14 cellular contexts compared by ENCODE assay signal in genomic region chr16:16006650-16007049, GRCh38. TPM values are rescaled to one million over a fixed set of nuclear protein-coding genes. Genes with fewer than 3 reads are reported as not detected.
DNase-seq lines count a peak whose midpoint lies in the region; ATAC-seq and TF ChIP-seq lines count a peak whose summit lies in the region.
"Had no signal": no experiment of that assay in that cellular context is flagged by ENCODE, and none has a peak within 500 bp of the region (broad histone marks: within the 10 kb centered on the region; RNA-seq: fewer than 3 reads in every experiment).

No MANE protein-coding gene starts in this region.

- no peak for DNase-seq in CD4-positive, CD25-positive, alpha-beta regulatory T cell
- no peak for DNase-seq in activated naive CD8-positive, alpha-beta T cell treated with anti-CD3 and anti-CD28 coated beads for 36 hours
- DNase-seq in neuronal stem cell (ENCODE audit: low spot score) (no peak), prostate gland (ENCODE audit: low spot score) (no peak), NCI-H1417 (lab: John Stamatoyannopoulos, UW) (no peak), SKM-1 treated with dmso at 0.1 percent for 144 hours (lab: John Stamatoyannopoulos, UW; ENCODE audit: unreplicated experiment) (no peak)
- DNase-seq in activated CD4-positive, alpha-beta T cell treated with anti-CD3 and anti-CD28 coated beads, Interleukin-2, amount 50 U/mL, for 4 hours = no peak
- DNase-seq: brain microvascular endothelial cell, GDM1, H7, NCI-H1694 treated with DMSO at 0.1 percent for 48 hours, OCI-M1 had no signal

- intact Hi-C loops in prostate gland (cut with DNase I) = no loop called here

- no peak overlapping the region for H2BK12ac ChIP-seq in neuronal stem cell (ENCODE audit: low read length)

- H3K4me1 ChIP-seq in CD4-positive, CD25-positive, alpha-beta regulatory T cell (ENCODE audit: control insufficient read depth, insufficient read depth, low read length, poor library complexity, severe bottlenecking) = peaks cover 8% of the 10 kb centered on the region
- no peaks in the 10 kb centered on the region for H3K4me1 ChIP-seq in neuronal stem cell (ENCODE audit: control insufficient read depth in 2 of 2, insufficient read depth in 1 of 2, low read depth in 1 of 2, low read length in 2 of 2)
- no peaks in the 10 kb centered on the region for H3K4me1 ChIP-seq in prostate gland (replicated peaks)

- no peaks in the 10 kb centered on the region for H3K27me3 ChIP-seq in CD4-positive, CD25-positive, alpha-beta regulatory T cell (ENCODE audit: control insufficient read depth, insufficient read depth, low read length)
- no peaks in the 10 kb centered on the region for H3K27me3 ChIP-seq in neuronal stem cell (ENCODE audit: control insufficient read depth in 3 of 3, insufficient read depth in 3 of 3, low read depth in 1 of 3, low read length in 3 of 3)
- H3K27me3 ChIP-seq in prostate gland (replicated peaks; ENCODE audit: insufficient read depth) = no peaks in the 10 kb centered on the region
- H3K27me3 ChIP-seq: brain microvascular endothelial cell had no signal

- H2BK15ac ChIP-seq in neuronal stem cell (ENCODE audit: low read length) = no peak overlapping the region

- TF ChIP-seq POLR2A in prostate gland (IDR thresholded peaks at IDR 0.05) = no peak

- H2AFZ ChIP-seq in neuronal stem cell (ENCODE audit: low read length) = no peak overlapping the region

- no peak for ATAC-seq in CD4-positive, CD25-positive, alpha-beta regulatory T cell (ENCODE audit: low read depth in 2 of 2)
- ATAC-seq: psoas muscle had no signal

- no peaks in the 10 kb centered on the region for H3K9me3 ChIP-seq in CD4-positive, CD25-positive, alpha-beta regulatory T cell (ENCODE audit: control insufficient read depth in 2 of 2, low read length in 2 of 2)
- H3K9me3 ChIP-seq in neuronal stem cell (replicated peaks in 1 of 2; ENCODE audit: control insufficient read depth in 2 of 2, insufficient read depth in 1 of 2, low read depth in 1 of 2, low read length in 2 of 2) (peaks cover 0 to 2% of the 10 kb centered on the region in 2 donors), prostate gland (no peaks in the 10 kb centered on the region)
- H3K9me3 ChIP-seq: psoas muscle had no signal

- peak overlapping the region; percentile 15 for H3K9ac ChIP-seq in neuronal stem cell (ENCODE audit: low read depth, low read length, poor library complexity)

- H3K4ac ChIP-seq in neuronal stem cell (ENCODE audit: low read length) = no peak overlapping the region

- no peaks in the 10 kb centered on the region for H3K27me3 Mint-ChIP-seq in CD4-positive, CD25-positive, alpha-beta regulatory T cell
- H3K27me3 Mint-ChIP-seq in IgD-negative memory B cell = peaks cover 4% of the 10 kb centered on the region
- no peaks in the 10 kb centered on the region for H3K27me3 Mint-ChIP-seq in activated naive CD8-positive, alpha-beta T cell treated with anti-CD3 and anti-CD28 coated beads for 36 hours

- no peak overlapping the region for H4K91ac ChIP-seq in neuronal stem cell (ENCODE audit: low read depth, low read length, poor library complexity)

- no peak overlapping the region for H2BK120ac ChIP-seq in neuronal stem cell (ENCODE audit: low read depth, low read length)

- H3K4me1 Mint-ChIP-seq in CD4-positive, CD25-positive, alpha-beta regulatory T cell = peaks cover 0 to 47% (median 35%) of the 10 kb centered on the region in 4 donors
- peaks cover 24 to 43% (median 37%) of the 10 kb centered on the region in 3 donors for H3K4me1 Mint-ChIP-seq in IgD-negative memory B cell
- H3K4me1 Mint-ChIP-seq in activated naive CD8-positive, alpha-beta T cell treated with anti-CD3 and anti-CD28 coated beads for 36 hours = peaks cover 25% of the 10 kb centered on the region

- no peak overlapping the region for H3K18ac ChIP-seq in neuronal stem cell (ENCODE audit: low read length)

- no peak overlapping the region for H3K23ac ChIP-seq in neuronal stem cell (ENCODE audit: low read depth, low read length, poor library complexity)

- no peak overlapping the region for H3K14ac ChIP-seq in neuronal stem cell (ENCODE audit: low read length)

- no peak overlapping the region for H4K8ac ChIP-seq in neuronal stem cell (ENCODE audit: low read depth, low read length)

- peaks cover 0 to 3% (median 0%) of the 10 kb centered on the region in 7 donors for H3K9me3 Mint-ChIP-seq in CD4-positive, CD25-positive, alpha-beta regulatory T cell
- peaks cover 0 to 2% (median 0%) of the 10 kb centered on the region in 3 donors for H3K9me3 Mint-ChIP-seq in IgD-negative memory B cell
- peaks cover 6% of the 10 kb centered on the region for H3K9me3 Mint-ChIP-seq in activated naive CD8-positive, alpha-beta T cell treated with anti-CD3 and anti-CD28 coated beads for 36 hours

- TF ChIP-seq CTCF in prostate gland (IDR thresholded peaks at IDR 0.05) = no peak

- peaks cover 35% of the 10 kb centered on the region for H3K36me3 Mint-ChIP-seq in CD4-positive, CD25-positive, alpha-beta regulatory T cell
- H3K36me3 Mint-ChIP-seq in IgD-negative memory B cell = peaks cover 10% of the 10 kb centered on the region
- H3K36me3 Mint-ChIP-seq in activated naive CD8-positive, alpha-beta T cell treated with anti-CD3 and anti-CD28 coated beads for 36 hours = peaks cover 55% of the 10 kb centered on the region

- no peak overlapping the region for H3K4me3 ChIP-seq in CD4-positive, CD25-positive, alpha-beta regulatory T cell (ENCODE audit: low read depth, low read length)
- H3K4me3 ChIP-seq in neuronal stem cell (ENCODE audit: low read length in 2 of 2) (no peak overlapping the region), prostate gland (no peak overlapping the region)
- H3K4me3 ChIP-seq: psoas muscle had no signal

- peaks cover 2% of the 10 kb centered on the region for H3K79me1 ChIP-seq in neuronal stem cell (ENCODE audit: low read depth, low read length)

- no peak overlapping the region for H3K4me3 Mint-ChIP-seq in CD4-positive, CD25-positive, alpha-beta regulatory T cell
- peak overlapping the region in 3 of 4 donors; percentile 71 to 80 (median 76) for H3K4me3 Mint-ChIP-seq in IgD-negative memory B cell
- H3K4me3 Mint-ChIP-seq in activated naive CD8-positive, alpha-beta T cell treated with anti-CD3 and anti-CD28 coated beads for 36 hours = no peak overlapping the region

- WGBS in neuronal stem cell (ENCODE audit: extremely low coverage in 2 of 2, insufficient read length in 2 of 2, insufficient replicate concordance in 1 of 2), 2 donors = no CpG with 5 or more reads among the region's 8 CpGs
- 70% methylated on average over 8 of the region's 8 CpGs for WGBS in prostate gland

- H2BK5ac ChIP-seq in neuronal stem cell (ENCODE audit: low read length) = no peak overlapping the region

- no peak overlapping the region for H3K4me2 ChIP-seq in neuronal stem cell (ENCODE audit: insufficient read depth, low read length, poor library complexity, severe bottlenecking)

- H3K27ac Mint-ChIP-seq in CD4-positive, CD25-positive, alpha-beta regulatory T cell = peak overlapping the region in 2 of 3 donors; percentile 83 to 90
- peak overlapping the region; percentile 93 to 99 (median 98) for H3K27ac Mint-ChIP-seq in IgD-negative memory B cell
- peak overlapping the region; percentile 81 for H3K27ac Mint-ChIP-seq in activated naive CD8-positive, alpha-beta T cell treated with anti-CD3 and anti-CD28 coated beads for 36 hours

- no peak overlapping the region for H3K27ac ChIP-seq in CD4-positive, CD25-positive, alpha-beta regulatory T cell (ENCODE audit: insufficient read depth, low read length, poor library complexity, severe bottlenecking)
- H3K27ac ChIP-seq in neuronal stem cell (replicated peaks; ENCODE audit: low read length) (no peak overlapping the region), prostate gland (no peak overlapping the region)

- no peak overlapping the region for H2AK5ac ChIP-seq in neuronal stem cell (ENCODE audit: low read depth, low read length)

- peaks cover 29% of the 10 kb centered on the region for H3K36me3 ChIP-seq in CD4-positive, CD25-positive, alpha-beta regulatory T cell (ENCODE audit: control insufficient read depth, insufficient read depth, low read length)
- H3K36me3 ChIP-seq in neuronal stem cell (replicated peaks in 1 of 2; ENCODE audit: control insufficient read depth in 2 of 2, insufficient read depth in 2 of 2, low read length in 2 of 2) = peaks cover 0 to 14% of the 10 kb centered on the region in 2 donors
- H3K36me3 ChIP-seq in prostate gland = no peaks in the 10 kb centered on the region

RNA-seq across cellular contexts. Expression of gene ABCC1, which starts 57.2 kb away (rescaled TPM):
- total RNA-seq in CD4-positive, CD25-positive, alpha-beta regulatory T cell = 103 TPM
- polyA plus RNA-seq in CD4-positive, CD25-positive, alpha-beta regulatory T cell = 1 to 10 TPM; 6.9 to 8.9 (median 8.3) TPM
- 5.8 TPM for polyA plus RNA-seq in IgD-negative memory B cell
- total RNA-seq in activated naive CD8-positive, alpha-beta T cell treated with anti-CD3 and anti-CD28 coated beads for 36 hours = 10 to 100 TPM; 57.0 to 61.9 TPM
- 19.1 TPM for polyA plus RNA-seq in neuronal stem cell (2013, experiment 1 of 2)
- 19.6 TPM for polyA plus RNA-seq in neuronal stem cell (2013, experiment 2 of 2)
- 10 to 100 TPM; 33.4 to 87.7 TPM for total RNA-seq in prostate gland

Comparison
In these comparisons a context has a peak if more than half of its experiments do, and no peak if none do; other contexts are left out.
1. H3K4me3 Mint-ChIP-seq: peak in IgD-negative memory B cell (3 of 4); none in CD4-positive, CD25-positive, alpha-beta regulatory T cell (0 of 4) and activated naive CD8-positive, alpha-beta T cell treated with anti-CD3 and anti-CD28 coated beads for 36 hours (single experiment).
2. Peak in every context shown above with its lines, with median percentiles within 50 percentile points of each other: H3K27ac Mint-ChIP-seq.